ENCODE assay signal across 20 cellular contexts in genomic region chr3:94317054-94317453, GRCh38.
DNase-seq lines count a peak whose midpoint lies in the region; ATAC-seq and FAIRE-seq lines count a peak whose summit lies in the region.
"Had no signal": no experiment of that assay in that cellular context is flagged by ENCODE, and none has a peak within 500 bp of the region (broad histone marks: within the 10 kb centered on the region; RNA-seq: fewer than 3 reads in every experiment).

No MANE protein-coding gene starts in this region.

- FAIRE-seq in frontal cortex (lab: Jason Lieb, UNC): peak; percentile 86
- FAIRE-seq: GM12892, GM18507, HepG2, HTR-8/SVneo had no signal

- DNase-seq in COLO829 (ENCODE audit: low spot score) (peak; percentile 54), frontal cortex (ENCODE audit: low spot score in 2 of 2) (peak; percentile 1), midbrain (lab: John Stamatoyannopoulos, UW) (peak; percentile 71), sciatic nerve (ENCODE audit: low spot score) (no peak), Right ventricle myocardium superior (no peak)
- DNase-seq: 8988T; Caco-2; CD8-positive, alpha-beta T cell; DMS153; DMS79; GDM1; GM23248; KBM-7 had no signal

- intact Hi-C loops in sciatic nerve (cut with DNase I): no loop called here
- intact Hi-C loops in Right ventricle myocardium superior (cut with DNase I): no loop called here

- ATAC-seq in sciatic nerve (peak; percentile 17), GM19324 (IDR thresholded peaks at IDR 0.05; ENCODE audit: low FRiP score, unreplicated experiment) (no peak), HG02938 (IDR thresholded peaks at IDR 0.05; ENCODE audit: unreplicated experiment) (no peak), GM21367 (IDR thresholded peaks at IDR 0.05; ENCODE audit: unreplicated experiment) (no peak), Right ventricle myocardium superior (ENCODE audit: poor library complexity) (no peak)
- ATAC-seq: CD8-positive, alpha-beta T cell; HepG2 had no signal

Comparison
In these comparisons a context has a peak if more than half of its experiments do, and no peak if none do; other contexts are left out.
1. DNase-seq: peak in COLO829 (single experiment), frontal cortex (2 of 2) and midbrain (single experiment); none in sciatic nerve (single experiment) and Right ventricle myocardium superior (single experiment).